Comparison of ENCODE assay signal across 14 cellular contexts in genomic region chr2:112204411-112204810, GRCh38. TPM values are rescaled to one million over a fixed set of nuclear protein-coding genes. Genes with fewer than 3 reads are reported as not detected.
DNase-seq lines count a peak whose midpoint lies in the region; ATAC-seq, FAIRE-seq and TF ChIP-seq lines count a peak whose summit lies in the region.
"Had no signal": no experiment of that assay in that cellular context is flagged by ENCODE, and none has a peak within 500 bp of the region (broad histone marks: within the 10 kb centered on the region; RNA-seq: fewer than 3 reads in every experiment).

No MANE protein-coding gene starts in this region.

- no peak overlapping the region for H3K27ac Mint-ChIP-seq in activated CD4-positive, alpha-beta T cell treated with anti-CD3 and anti-CD28 coated beads, Interleukin-2, amount 10 ng/mL, durations not matched to agents 24 days and 14 days
- H3K27ac Mint-ChIP-seq: activated naive CD4-positive, alpha-beta T cell treated with anti-CD3 and anti-CD28 coated beads for 36 hours; B cell; IgD-negative memory B cell; type B pancreatic cell had no signal

- peaks cover 23% of the 10 kb centered on the region for H3K9me3 Mint-ChIP-seq in activated CD4-positive, alpha-beta T cell treated with anti-CD3 and anti-CD28 coated beads, Interleukin-2, amount 10 ng/mL, durations not matched to agents 24 days and 14 days

- CTCF ChIA-PET in K562 (lab: Yijun Ruan, JAX; ENCODE audit: low intra/inter-chr PET ratio), result interaction anchor here (0.6 kb wide), 1 partner anchor 11 kb away, joined by 3 read pairs; no protein-coding TSS in a partner anchor

- H3K4me1 Mint-ChIP-seq in activated CD4-positive, alpha-beta T cell treated with anti-CD3 and anti-CD28 coated beads, Interleukin-2, amount 10 ng/mL, durations not matched to agents 24 days and 14 days, result peaks cover 6% of the 10 kb centered on the region
- H3K4me1 Mint-ChIP-seq: IgD-negative memory B cell had no signal

- no peak; a peak in 1 of 4 replicates for TF ChIP-seq RAD21 in K562 (CRISPR knock-in tag; conservative IDR thresholded peaks at IDR 0.05 in 1 of 2, IDR thresholded peaks at IDR 0.05 in 1 of 2)

- no peaks in the 10 kb centered on the region for H3K27me3 Mint-ChIP-seq in activated CD4-positive, alpha-beta T cell treated with anti-CD3 and anti-CD28 coated beads, Interleukin-2, amount 10 ng/mL, durations not matched to agents 24 days and 14 days
- H3K27me3 Mint-ChIP-seq: B cell, IgD-negative memory B cell, type B pancreatic cell had no signal

- no peak overlapping the region for H2AFZ ChIP-seq in K562 (ENCODE audit: low read depth, low read length)

- whole genome bisulfite sequencing in K562 (ENCODE audit: insufficient coverage, low coverage, missing lambda C conversion rate), result 4% methylated on average over 2 of the region's 2 CpGs

- no peak overlapping the region for H3K4me3 Mint-ChIP-seq in activated CD4-positive, alpha-beta T cell treated with anti-CD3 and anti-CD28 coated beads, Interleukin-2, amount 10 ng/mL, durations not matched to agents 24 days and 14 days
- H3K4me3 Mint-ChIP-seq: activated naive CD4-positive, alpha-beta T cell treated with anti-CD3 and anti-CD28 coated beads for 36 hours; B cell; type B pancreatic cell had no signal

- H3K9me3 ChIP-seq in K562 (replicated peaks; ENCODE audit: control insufficient read depth, insufficient read depth, low read depth, low read length) (peaks cover 9% of the 10 kb centered on the region), vagina (no peaks in the 10 kb centered on the region)

- H3K27me3 ChIP-seq in K562 (ENCODE audit: control insufficient read depth in 2 of 2, insufficient read depth in 2 of 2, low read length in 2 of 2), result no peaks in the 10 kb centered on the region
- H3K27me3 ChIP-seq in vagina, result no peaks in the 10 kb centered on the region
- H3K27me3 ChIP-seq: spleen had no signal

- H3K4me3 ChIP-seq in K562 (no peak overlapping the region), vagina (no peak overlapping the region)
- H3K4me3 ChIP-seq: spleen had no signal

- no peaks in the 10 kb centered on the region for H3K9me1 ChIP-seq in K562 (ENCODE audit: control insufficient read depth, insufficient read depth, low read length)

- no TSS peak for BruUV-seq in K562 (replicated peaks; lab: Mats Ljungman, UMichigan)

- in situ Hi-C loops in K562 (cut with MboI), result no loop called here

- H3K27ac ChIP-seq in K562 (ENCODE audit: extremely low read depth, low read depth, low read length) (no peak overlapping the region), vagina (no peak overlapping the region)
- H3K27ac ChIP-seq: spleen had no signal

- H4K20me1 ChIP-seq in K562 (replicated peaks; ENCODE audit: control insufficient read depth, insufficient read depth, low read length), result no peaks in the 10 kb centered on the region

- TF ChIP-seq CTCF in K562 (IDR thresholded peaks at IDR 0.05 in 2 of 3, conservative IDR thresholded peaks at IDR 0.05 in 1 of 3; ENCODE audit: insufficient read depth in 2 of 3, low read depth in 1 of 3, low read length in 3 of 3) (no peak), vagina (IDR thresholded peaks at IDR 0.05) (no peak)

- TF ChIP-seq EP300 in K562 (IDR thresholded peaks at IDR 0.05; ENCODE audit: low read length), result 0 out of 2 replicates have a peak, but pooled peaks have one; percentile 17

- FAIRE-seq in K562 (lab: Jason Lieb, UNC), result peak; percentile 69

- H3K4me1 ChIP-seq in K562 (replicated peaks in 1 of 2; ENCODE audit: control insufficient read depth in 2 of 2, insufficient read depth in 2 of 2, low read length in 2 of 2) (no peaks in the 10 kb centered on the region), vagina (no peaks in the 10 kb centered on the region)
- H3K4me1 ChIP-seq: spleen had no signal

- ATAC-seq in K562, result no peak

- TF ChIP-seq POLR2A in K562 (conservative IDR thresholded peaks at IDR 0.05) (no peak), vagina (IDR thresholded peaks at IDR 0.05) (no peak)

- POLR2A ChIA-PET in K562 (lab: Yijun Ruan, JAX), result interaction anchor here (1.5 kb wide), 1 partner anchor 10 kb away, joined by 3 read pairs; no protein-coding TSS in a partner anchor

- H3K9ac ChIP-seq in K562 (ENCODE audit: insufficient read depth in 1 of 2, low read depth in 2 of 2, low read length in 2 of 2), result no peak overlapping the region

- peak; percentile 3 for DNase-seq in activated CD4-positive, alpha-beta T cell treated with anti-CD3 and anti-CD28 coated beads, Interleukin-2, amount 10 ng/mL, durations not matched to agents 24 days and 14 days
- DNase-seq in activated CD4-positive, alpha-beta T cell treated with anti-CD3 and anti-CD28 coated beads, Interleukin-2, amount 50 U/mL, for 48 hours, result no peak
- DNase-seq in NCI-H1105 (lab: John Stamatoyannopoulos, UW) (peak; percentile 8), K562 (ENCODE audit: extremely low read depth in 1 of 4, low spot score in 3 of 4) (peak in 1 of 4 experiments; percentile 12), stromal cell of bone marrow (ENCODE audit: low read depth) (peak; percentile 6), vagina (ENCODE audit: extremely low spot score in 2 of 2) (no peak), NCI-H526 treated with DMSO at 0.1 percent for 48 hours (lab: John Stamatoyannopoulos, UW) (no peak)
- DNase-seq in activated CD4-positive, CD25-positive, alpha-beta regulatory T cell treated with anti-CD3 and anti-CD28 coated beads, Interleukin-2, amount 50 U/mL, for 72 hours, result no peak
- DNase-seq: activated naive CD4-positive, alpha-beta T cell treated with anti-CD3 and anti-CD28 coated beads for 36 hours; NCI-H774; spleen had no signal

- H3K79me2 ChIP-seq in K562 (ENCODE audit: control insufficient read depth, insufficient read depth, low read length), result no peaks in the 10 kb centered on the region

- H3K4me2 ChIP-seq in K562 (ENCODE audit: insufficient read depth, low read length), result no peak overlapping the region

- peaks cover 49% of the 10 kb centered on the region for H3K36me3 Mint-ChIP-seq in activated CD4-positive, alpha-beta T cell treated with anti-CD3 and anti-CD28 coated beads, Interleukin-2, amount 10 ng/mL, durations not matched to agents 24 days and 14 days (ENCODE audit: low read depth)

- intact Hi-C loops in activated CD4-positive, alpha-beta T cell treated with anti-CD3 and anti-CD28 coated beads, Interleukin-2, amount 10 ng/mL, durations not matched to agents 24 days and 14 days (cut with micrococcal nuclease), result no loop called here
- intact Hi-C loops in K562 (cut with micrococcal nuclease), result no loop called here
- intact Hi-C loops in vagina (cut with DNase I), result no loop called here

- H3K36me3 ChIP-seq in K562 (ENCODE audit: control insufficient read depth, insufficient read depth, low read length) (no peaks in the 10 kb centered on the region), vagina (no peaks in the 10 kb centered on the region)
- H3K36me3 ChIP-seq: spleen had no signal

TF ChIP-seq in K562, 482 proteins besides CTCF, POLR2A, EP300 and RAD21 (continues in another document):
- TF ChIP-seq SMAD2 (IDR thresholded peaks at IDR 0.05; ENCODE audit: low read depth, low read length) (no peak), CTBP1 (IDR thresholded peaks at IDR 0.05; ENCODE audit: borderline replicate concordance) (no peak), ZNF384 (IDR thresholded peaks at IDR 0.05; ENCODE audit: low read depth, low read length) (no peak), SRSF1 (IDR thresholded peaks at IDR 0.05; ENCODE audit: low read depth, low read length) (no peak), ARNT (IDR thresholded peaks at IDR 0.05) (0 out of 4 replicates have a peak, but pooled peaks of 1 of the 2 experiments have one; percentile 36), BRF1 (IDR thresholded peaks at IDR 0.05; ENCODE audit: borderline replicate concordance, extremely low read depth, insufficient read length) (no peak), SLC30A9 (CRISPR knock-in tag; IDR thresholded peaks at IDR 0.05) (no peak), TARDBP (IDR thresholded peaks at IDR 0.05) (no peak), PRPF4 (IDR thresholded peaks at IDR 0.05; ENCODE audit: insufficient read depth, low read depth, low read length, poor library complexity, severe bottlenecking) (no peak), CBFA2T2 (conservative IDR thresholded peaks at IDR 0.05) (no peak)
- TF ChIP-seq, protein P1, sequence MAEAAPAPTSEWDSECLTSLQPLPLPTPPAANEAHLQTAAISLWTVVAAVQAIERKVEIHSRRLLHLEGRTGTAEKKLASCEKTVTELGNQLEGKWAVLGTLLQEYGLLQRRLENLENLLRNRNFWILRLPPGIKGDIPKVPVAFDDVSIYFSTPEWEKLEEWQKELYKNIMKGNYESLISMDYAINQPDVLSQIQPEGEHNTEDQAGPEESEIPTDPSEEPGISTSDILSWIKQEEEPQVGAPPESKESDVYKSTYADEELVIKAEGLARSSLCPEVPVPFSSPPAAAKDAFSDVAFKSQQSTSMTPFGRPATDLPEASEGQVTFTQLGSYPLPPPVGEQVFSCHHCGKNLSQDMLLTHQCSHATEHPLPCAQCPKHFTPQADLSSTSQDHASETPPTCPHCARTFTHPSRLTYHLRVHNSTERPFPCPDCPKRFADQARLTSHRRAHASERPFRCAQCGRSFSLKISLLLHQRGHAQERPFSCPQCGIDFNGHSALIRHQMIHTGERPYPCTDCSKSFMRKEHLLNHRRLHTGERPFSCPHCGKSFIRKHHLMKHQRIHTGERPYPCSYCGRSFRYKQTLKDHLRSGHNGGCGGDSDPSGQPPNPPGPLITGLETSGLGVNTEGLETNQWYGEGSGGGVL (CRISPR knock-in tag; IDR thresholded peaks at IDR 0.05), result no peak

RNA-seq across cellular contexts. Expression of gene ZC3H8, which starts 50.4 kb away (rescaled TPM):
- 34.5 and 41.4 TPM in 2 replicates for total RNA-seq in activated CD4-positive, alpha-beta T cell treated with anti-CD3 and anti-CD28 coated beads, Interleukin-2, amount 10 ng/mL, durations not matched to agents 24 days and 14 days
- total RNA-seq in K562 (2011; cell fraction: chromatin; rRNA removed; ENCODE audit: low replicate concordance), result 27.3 and 80.4 TPM in 2 replicates
- total RNA-seq in K562 (2011; cell fraction: nucleolus; rRNA removed), result 10.7 and 10.8 TPM in 2 replicates
- total RNA-seq in K562 (2011; cell fraction: nucleoplasm; rRNA removed), result 15.0 and 17.5 TPM in 2 replicates
- 18.6 and 20.3 TPM in 2 replicates for total RNA-seq in K562 (2014; rRNA removed)
- 40.6 and 41.5 TPM in 2 replicates for total RNA-seq in K562 (2014; rRNA removed; fragmentation: Illumina TruSeq; extraction: Trizol)
- 29.6 and 33.3 TPM in 2 replicates for total RNA-seq in K562 (2015; rRNA removed; fragmentation: Illumina TruSeq; extraction: Trizol)
- total RNA-seq in K562 (2021), result 17.2 and 17.7 TPM in 2 replicates
- 9.8 and 11.6 TPM in 2 replicates for polyA plus RNA-seq in K562 (2011; rRNA removed)
- polyA plus RNA-seq in K562 (2011; cell fraction: cytosol; rRNA removed), result 1.1 and 2.7 TPM in 2 replicates
- polyA plus RNA-seq in K562 (2011; cell fraction: nucleus; rRNA removed), result 8.2 and 8.4 TPM in 2 replicates
- 15.0 and 22.0 TPM in 2 replicates for polyA plus RNA-seq in K562 (2012)
- polyA plus RNA-seq in K562 (2014; fragmentation: Illumina TruSeq; extraction: Trizol), result 24.6 and 31.7 TPM in 2 replicates
- polyA plus RNA-seq in K562 (2014; fragmentation: Nextera tagmentation; extraction: Ambion mirVana), result 10 to 100 TPM; 26.1 to 27.5 TPM
- polyA plus RNA-seq in K562 (2014; rRNA removed), result 25.7 and 31.0 TPM in 2 replicates
- polyA minus RNA-seq in K562 (2011; rRNA and poly(A)+ RNA removed), result 9.2 and 14.5 TPM in 2 replicates
- 4.2 and 4.9 TPM in 2 replicates for polyA minus RNA-seq in K562 (2011; cell fraction: cytosol; rRNA and poly(A)+ RNA removed)
- polyA minus RNA-seq in K562 (2011; cell fraction: nucleus; rRNA and poly(A)+ RNA removed), result 4.6 and 10.4 TPM in 2 replicates
- total RNA-seq in vagina, result 15.7 TPM

Comparison
In these comparisons a context has a peak if more than half of its experiments do, and no peak if none do; other contexts are left out.
1. DNase-seq: peak in activated CD4-positive, alpha-beta T cell treated with anti-CD3 and anti-CD28 coated beads, Interleukin-2, amount 10 ng/mL, durations not matched to agents 24 days and 14 days (single experiment), NCI-H1105 (single experiment) and stromal cell of bone marrow (single experiment); none in activated CD4-positive, alpha-beta T cell treated with anti-CD3 and anti-CD28 coated beads, Interleukin-2, amount 50 U/mL, for 48 hours (0 of 2), activated CD4-positive, CD25-positive, alpha-beta regulatory T cell treated with anti-CD3 and anti-CD28 coated beads, Interleukin-2, amount 50 U/mL, for 72 hours (single experiment), vagina (0 of 2) and NCI-H526 treated with DMSO at 0.1 percent for 48 hours (single experiment).